Comparison of ENCODE assay signal across 8 cellular contexts in genomic region chr16:4766875-4767628, GRCh38. TPM values are rescaled to one million over a fixed set of nuclear protein-coding genes. Genes with fewer than 3 reads are reported as not detected.
DNase-seq lines count a peak whose midpoint lies in the region; ATAC-seq and TF ChIP-seq lines count a peak whose summit lies in the region.

Gene ZNF500 (minus strand): TSS chr16:4767162. CDS start chr16:4765978, 1,184 bp downstream.

- intact Hi-C loops in PC-3 (cut with micrococcal nuclease) = no loop called here

- BruUV-seq in PC-3 (replicated peaks; lab: Mats Ljungman, UMichigan) = no TSS peak

- H3K4me2 ChIP-seq in PC-3 (ENCODE audit: low read length) = peak within 1 kb of the TSS; percentile 94

- H3K9ac ChIP-seq in PC-3 (ENCODE audit: low read length) = peak within 1 kb of the TSS; percentile 98

- DNase-seq in DMS53 (lab: John Stamatoyannopoulos, UW) (peak; percentile 97), PC-3 (peak; percentile 94), activated T-cell treated with anti-CD3 and anti-CD28 coated beads for 48 hours (ENCODE audit: low read depth) (peak; percentile 97), epithelial cell of proximal tubule (ENCODE audit: low read depth) (peak; percentile 48), mucosa of gallbladder (ENCODE audit: low spot score) (peak; percentile 98)
- DNase-seq in Jurkat, Clone E6-1 (ENCODE audit: low read depth, low spot score) = peak; percentile 90
- DNase-seq in stimulated activated CD8-positive, alpha-beta memory T cell treated with anti-CD3 and anti-CD28 coated beads, Interleukin-4, amount 100 ng/mL, for 24 hours (ENCODE audit: low read depth) = peak; percentile 98

- no peaks in the 10 kb centered on the region for H4K20me1 ChIP-seq in PC-3 (ENCODE audit: low read length)

- POLR2A ChIA-PET in PC-3 (lab: Charles Lee; ENCODE audit: unreplicated experiment) = interaction anchor here (0.9 kb wide), 1 partner anchor 33 kb away, joined by 10 read pairs; the partner anchor contains the start of gene DNAAF8

- ATAC-seq in GM21717 (IDR thresholded peaks at IDR 0.05; ENCODE audit: unreplicated experiment) (peak; percentile 84), PC-3 (peak; percentile 91)

- peak within 1 kb of the TSS; percentile 81 for H3K4me3 ChIP-seq in Jurkat, Clone E6-1 (ENCODE audit: low read length)
- H3K4me3 ChIP-seq in PC-3 (ENCODE audit: low read length) (peak within 1 kb of the TSS; percentile 95), epithelial cell of proximal tubule (ENCODE audit: low read depth, low read length) (peak within 1 kb of the TSS; percentile 96)

- H3K9me2 ChIP-seq in PC-3 (replicated peaks; ENCODE audit: low read length) = no peaks in the 10 kb centered on the region

- no peak for TF ChIP-seq CTCF in PC-3 (conservative IDR thresholded peaks at IDR 0.05; ENCODE audit: low read depth, low read length)
- no peak for TF ChIP-seq CTCF in epithelial cell of proximal tubule (conservative IDR thresholded peaks at IDR 0.05; ENCODE audit: low read depth, low read length)

- no peaks in the 10 kb centered on the region for H3K36me3 ChIP-seq in PC-3 (ENCODE audit: low read depth, low read length)

- no peak within 1 kb of the TSS; the same call in 1 of the 2 replicates for H3K27ac ChIP-seq in PC-3 (ENCODE audit: low read length)

- H3K27me3 ChIP-seq in PC-3 (ENCODE audit: low read length) = no peaks in the 10 kb centered on the region

- H2AFZ ChIP-seq in PC-3 (ENCODE audit: low read length) = peak within 1 kb of the TSS; percentile 95

- peaks cover 15% of the 10 kb centered on the region for H3K4me1 ChIP-seq in PC-3 (ENCODE audit: insufficient read depth, low read length)

- H3K9me3 ChIP-seq in PC-3 (ENCODE audit: low read length) = no peaks in the 10 kb centered on the region

- H3F3A ChIP-seq in PC-3 (ENCODE audit: low read length, unreplicated experiment) = no peaks in the 10 kb centered on the region

- peaks cover 20% of the 10 kb centered on the region for H3K79me2 ChIP-seq in PC-3 (ENCODE audit: low read length)

- CTCF ChIA-PET in PC-3 (lab: Charles Lee) = no interaction called here

RNA-seq across cellular contexts. Expression of gene ZNF500, which starts in this region (rescaled TPM):
- polyA plus RNA-seq in Jurkat, Clone E6-1 (2012; ENCODE audit: insufficient read depth, insufficient read length) = 5.6 TPM
- total RNA-seq in PC-3 (2014; rRNA removed) (8.6 and 10.4 TPM in 2 replicates), epithelial cell of proximal tubule (6.9 and 7.6 TPM in 2 replicates), mucosa of gallbladder (23.4 TPM)

Comparison
In these comparisons a context has a peak if more than half of its experiments do, and no peak if none do; other contexts are left out.
1. DNase-seq: peak in every context shown above with its lines; median percentile 98 in mucosa of gallbladder; 98 in stimulated activated CD8-positive, alpha-beta memory T cell treated with anti-CD3 and anti-CD28 coated beads, Interleukin-4, amount 100 ng/mL, for 24 hours; 97 in DMS53; 97 in activated T-cell treated with anti-CD3 and anti-CD28 coated beads for 48 hours; 94 in PC-3; 90 in Jurkat, Clone E6-1; 48 in epithelial cell of proximal tubule.